25 cellular contexts compared by ENCODE assay signal in the genomic region with DNA sequence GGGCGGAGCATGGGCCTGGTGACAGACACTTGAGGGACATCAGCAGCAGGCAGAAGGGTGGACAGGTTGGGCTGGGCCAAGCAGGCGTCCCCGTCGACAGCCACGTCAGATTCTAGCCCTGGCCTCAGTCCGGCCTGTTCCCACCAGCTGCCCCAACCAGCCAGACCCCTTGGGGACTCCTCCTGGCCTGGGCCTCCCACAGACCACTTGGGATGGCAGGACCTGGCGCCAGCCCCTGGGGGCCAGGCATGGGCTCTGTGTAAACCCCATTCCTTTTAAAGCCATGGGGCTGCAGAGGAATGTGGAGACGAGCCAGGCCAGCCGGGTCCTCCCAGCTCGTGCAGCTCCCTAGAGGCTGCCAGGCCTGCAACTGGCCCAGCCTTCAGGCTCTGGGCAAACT. TPM values are rescaled to one million over a fixed set of nuclear protein-coding genes. Genes with fewer than 3 reads are reported as not detected.
A peak's percentile ranks its signal among the peaks of the same experiment; 100 is the strongest.
DNase-seq lines count a peak whose midpoint lies in the region; ATAC-seq and TF ChIP-seq lines count a peak whose summit lies in the region.
"Had no signal": no experiment of that assay in that cellular context is flagged by ENCODE, and none has a peak within 500 bp of the region (broad histone marks: within the 10 kb centered on the region; RNA-seq: fewer than 3 reads in every experiment).

No MANE protein-coding gene starts in this region.

- BruUV-seq in OCI-LY7 (replicated peaks; lab: Mats Ljungman, UMichigan): no TSS peak

- H3K9me2 ChIP-seq in OCI-LY7 (ENCODE audit: insufficient read depth, low read length): no peaks in the 10 kb centered on the region

- 70% methylated on average over 2 of the region's 10 CpGs for WGBS in esophagus muscularis mucosa

- no peak for ATAC-seq in stimulated activated effector memory CD8-positive, alpha-beta T cell treated with anti-CD3 and anti-CD28 coated beads, Interleukin-12 subunit alpha, Interleukin-12 subunit beta, amount 100 ng/mL, for 72 hours
- ATAC-seq in HG03045 (IDR thresholded peaks at IDR 0.05; ENCODE audit: unreplicated experiment): no peak
- no peak for ATAC-seq in activated T-cell treated with anti-CD3 and anti-CD28 coated beads, Interleukin-2, amount 50 U/mL, for 72 hours (replicated peaks in 1 of 2)
- ATAC-seq: body of pancreas, GM23338 had no signal

- intact Hi-C loops in esophagus muscularis mucosa (cut with DNase I) (no loop called here), OCI-LY7 (cut with micrococcal nuclease; ENCODE audit: unreplicated experiment) (loop anchor here (5.0 kb wide), 1 partner anchor 189 kb away; no protein-coding TSS in a partner anchor)

- H2AFZ ChIP-seq in OCI-LY7 (ENCODE audit: low read length): no peak overlapping the region
- H2AFZ ChIP-seq: GM23338 had no signal

- no peaks in the 10 kb centered on the region for H4K20me1 ChIP-seq in OCI-LY7 (ENCODE audit: insufficient read depth, low read length)

- no peaks in the 10 kb centered on the region for H3K79me2 ChIP-seq in OCI-LY7 (ENCODE audit: insufficient read depth, low read depth, low read length)

- H3K27me3 ChIP-seq in AG04450 (ENCODE audit: control insufficient read depth, insufficient read depth, low read length) (no peaks in the 10 kb centered on the region), esophagus muscularis mucosa (no peaks in the 10 kb centered on the region), right atrium auricular region (no peaks in the 10 kb centered on the region)
- H3K27me3 ChIP-seq: body of pancreas had no signal

- H3K9me3 Mint-ChIP-seq in stimulated activated effector memory CD8-positive, alpha-beta T cell treated with anti-CD3 and anti-CD28 coated beads, Interleukin-12 subunit alpha, Interleukin-12 subunit beta, amount 100 ng/mL, for 72 hours: no peaks in the 10 kb centered on the region
- no peaks in the 10 kb centered on the region for H3K9me3 Mint-ChIP-seq in activated T-cell treated with anti-CD3 and anti-CD28 coated beads, Interleukin-2, amount 50 U/mL, for 72 hours
- H3K9me3 Mint-ChIP-seq: CD4-positive, alpha-beta T cell; GM23338; HFFc6 had no signal

- H3K27ac ChIP-seq in AG04450 (ENCODE audit: low read depth, low read length): peak overlapping the region; percentile 11
- H3K27ac ChIP-seq in esophagus muscularis mucosa (replicated peaks in 1 of 4): peak overlapping the region; percentile 83 to 88 (median 85)
- H3K27ac ChIP-seq in right atrium auricular region: peak overlapping the region; percentile 73 to 80
- no peak overlapping the region for H3K27ac ChIP-seq in OCI-LY7 (ENCODE audit: low read depth, low read length, poor library complexity, severe bottlenecking)
- H3K27ac ChIP-seq: body of pancreas, HL-60, psoas muscle had no signal

- DNase-seq in AG04450 (ENCODE audit: low read depth, low spot score) (no peak), esophagus muscularis mucosa (ENCODE audit: extremely low spot score) (no peak), right atrium auricular region (ENCODE audit: low spot score) (peak; percentile 70), NCI-H345 (lab: John Stamatoyannopoulos, UW) (no peak), OCI-LY7 (ENCODE audit: low spot score) (no peak)
- DNase-seq in stimulated activated effector memory CD8-positive, alpha-beta T cell treated with anti-CD3 and anti-CD28 coated beads, Interleukin-12 subunit alpha, Interleukin-12 subunit beta, amount 100 ng/mL, for 72 hours (ENCODE audit: low spot score in 2 of 2): no peak
- DNase-seq in activated T-cell treated with anti-CD3 and anti-CD28 coated beads, Interleukin-2, amount 50 U/mL, for 72 hours: no peak
- DNase-seq: activated CD8-positive, alpha-beta memory T cell treated with anti-CD3 and anti-CD28 coated beads for 24 hours; activated gamma-delta T cell; body of pancreas; CD4-positive, alpha-beta T cell; cerebellar nuclear complex; head of caudate nucleus; HFFc6; mammary epithelial cell; NCI-H146; NCI-H2107; NCI-H446 treated with DMSO at 0.1 percent for 48 hours; OCI-M1; psoas muscle; stimulated activated CD4-positive, alpha-beta T cell treated with anti-CD3 and anti-CD28 coated beads, Interleukin-2, amount 100 ng/mL, for 24 hours; T-helper 2 cell had no signal

- POLR2A ChIA-PET in AG04450 (lab: Yijun Ruan, JAX): no interaction called here
- POLR2A ChIA-PET in OCI-LY7 (lab: Charles Lee): no interaction called here

- CTCF ChIA-PET in AG04450 (lab: Charles Lee) (interaction anchor here (1.0 to 1.1 kb wide), 2 partner anchors 19 to 192 kb away, joined by 3 read pairs; no protein-coding TSS in a partner anchor), OCI-LY7 (lab: Charles Lee; ENCODE audit: unreplicated experiment) (no interaction called here)

- no peak overlapping the region for H3K4me3 ChIP-seq in AG04450 (ENCODE audit: low read depth, low read length)
- no peak overlapping the region for H3K4me3 ChIP-seq in esophagus muscularis mucosa
- H3K4me3 ChIP-seq in right atrium auricular region: no peak overlapping the region
- H3K4me3 ChIP-seq in OCI-LY7 (ENCODE audit: low read depth, low read length, poor library complexity, severe bottlenecking): no peak overlapping the region
- H3K4me3 ChIP-seq: body of pancreas, GM23338, psoas muscle had no signal

- H3K4me2 ChIP-seq in OCI-LY7 (ENCODE audit: low read length): no peak overlapping the region
- H3K4me2 ChIP-seq: GM23338 had no signal

- H3K9me3 ChIP-seq in AG04450 (ENCODE audit: control insufficient read depth, insufficient read depth, low read length) (no peaks in the 10 kb centered on the region; the same call in 1 of the 2 replicates), esophagus muscularis mucosa (no peaks in the 10 kb centered on the region), right atrium auricular region (no peaks in the 10 kb centered on the region), OCI-LY7 (ENCODE audit: low read length) (no peaks in the 10 kb centered on the region)
- H3K9me3 ChIP-seq: body of pancreas, psoas muscle had no signal

- peak overlapping the region; percentile 85 for H3K27ac Mint-ChIP-seq in stimulated activated effector memory CD8-positive, alpha-beta T cell treated with anti-CD3 and anti-CD28 coated beads, Interleukin-12 subunit alpha, Interleukin-12 subunit beta, amount 100 ng/mL, for 72 hours
- no peak overlapping the region for H3K27ac Mint-ChIP-seq in activated T-cell treated with anti-CD3 and anti-CD28 coated beads, Interleukin-2, amount 50 U/mL, for 72 hours
- H3K27ac Mint-ChIP-seq: CD4-positive, alpha-beta T cell; GM23338; HFFc6 had no signal

- TF ChIP-seq CTCF in AG04450 (IDR thresholded peaks at IDR 0.05; ENCODE audit: low read depth, low read length): no peak
- no peak for TF ChIP-seq CTCF in esophagus muscularis mucosa (IDR thresholded peaks at IDR 0.05)
- TF ChIP-seq CTCF in right atrium auricular region (IDR thresholded peaks at IDR 0.05): no peak
- TF ChIP-seq CTCF in OCI-LY7 (conservative IDR thresholded peaks at IDR 0.05; ENCODE audit: low read length): no peak

- TF ChIP-seq POLR2A in esophagus muscularis mucosa (IDR thresholded peaks at IDR 0.05; ENCODE audit: low read depth): no peak

- H3K36me3 ChIP-seq in esophagus muscularis mucosa (peaks cover 17 to 61% (median 49%) of the 10 kb centered on the region in 4 donors), right atrium auricular region (peaks cover 27% of the 10 kb centered on the region), OCI-LY7 (ENCODE audit: insufficient read depth, low read length) (peaks cover 21% of the 10 kb centered on the region; the same call in 1 of the 2 replicates)

- no peaks in the 10 kb centered on the region for H3K4me1 Mint-ChIP-seq in stimulated activated effector memory CD8-positive, alpha-beta T cell treated with anti-CD3 and anti-CD28 coated beads, Interleukin-12 subunit alpha, Interleukin-12 subunit beta, amount 100 ng/mL, for 72 hours
- H3K4me1 Mint-ChIP-seq in activated T-cell treated with anti-CD3 and anti-CD28 coated beads, Interleukin-2, amount 50 U/mL, for 72 hours (ENCODE audit: low read depth): no peaks in the 10 kb centered on the region

- peaks cover 45 to 78% (median 67%) of the 10 kb centered on the region in 4 donors for H3K4me1 ChIP-seq in esophagus muscularis mucosa
- peaks cover 0 to 60% of the 10 kb centered on the region in 2 donors for H3K4me1 ChIP-seq in right atrium auricular region
- no peaks in the 10 kb centered on the region for H3K4me1 ChIP-seq in OCI-LY7 (ENCODE audit: insufficient read depth, low read length, poor library complexity, severe bottlenecking)
- H3K4me1 ChIP-seq: psoas muscle had no signal

- no peaks in the 10 kb centered on the region for H3K27me3 Mint-ChIP-seq in activated T-cell treated with anti-CD3 and anti-CD28 coated beads, Interleukin-2, amount 50 U/mL, for 72 hours (ENCODE audit: low read depth)
- H3K27me3 Mint-ChIP-seq: CD4-positive, alpha-beta T cell had no signal

- H3K36me3 Mint-ChIP-seq in stimulated activated effector memory CD8-positive, alpha-beta T cell treated with anti-CD3 and anti-CD28 coated beads, Interleukin-12 subunit alpha, Interleukin-12 subunit beta, amount 100 ng/mL, for 72 hours: peaks cover 25% of the 10 kb centered on the region
- no peaks in the 10 kb centered on the region for H3K36me3 Mint-ChIP-seq in activated T-cell treated with anti-CD3 and anti-CD28 coated beads, Interleukin-2, amount 50 U/mL, for 72 hours (ENCODE audit: insufficient read depth in 2 of 2)

- H3K4me3 Mint-ChIP-seq in stimulated activated effector memory CD8-positive, alpha-beta T cell treated with anti-CD3 and anti-CD28 coated beads, Interleukin-12 subunit alpha, Interleukin-12 subunit beta, amount 100 ng/mL, for 72 hours: no peak overlapping the region
- no peak overlapping the region for H3K4me3 Mint-ChIP-seq in activated T-cell treated with anti-CD3 and anti-CD28 coated beads, Interleukin-2, amount 50 U/mL, for 72 hours
- H3K4me3 Mint-ChIP-seq: CD4-positive, alpha-beta T cell; GM23338; HFFc6 had no signal

- TF ChIP-seq EP300 in esophagus muscularis mucosa (IDR thresholded peaks at IDR 0.05): no peak

RNA-seq across cellular contexts. Expression of a gene that starts 4.7 kb away (rescaled TPM):
- 0.63 and 1.1 TPM in 2 replicates for polyA plus RNA-seq in AG04450 (2011; rRNA removed)
- polyA minus RNA-seq in AG04450 (2011; rRNA and poly(A)+ RNA removed): 0.09 and 0.32 TPM in 2 replicates
- total RNA-seq in esophagus muscularis mucosa (1 to 10 TPM; 3.3 to 10.0 (median 4.2) TPM), right atrium auricular region (1 to 10 TPM; 4.9 to 9.5 TPM), OCI-LY7 (2022) (0.38 and 0.39 TPM in 2 replicates)
- total RNA-seq in OCI-LY7 (2014; rRNA removed; shearing (Covaris generic)): 0.41 and 0.54 TPM in 2 replicates
- under 1 TPM; 0.55 to 0.60 TPM for total RNA-seq in activated T-cell treated with anti-CD3 and anti-CD28 coated beads, Interleukin-2, amount 50 U/mL, for 72 hours
